Comparison of ENCODE assay signal across 12 cellular contexts in genomic region chr20:63568170-63568981, GRCh38. TPM values are rescaled to one million over a fixed set of nuclear protein-coding genes. Genes with fewer than 3 reads are reported as not detected.
DNase-seq lines count a peak whose midpoint lies in the region; ATAC-seq and TF ChIP-seq lines count a peak whose summit lies in the region.
"Had no signal": no experiment of that assay in that cellular context is flagged by ENCODE, and none has a peak within 500 bp of the region (broad histone marks: within the 10 kb centered on the region; RNA-seq: fewer than 3 reads in every experiment).

No MANE protein-coding gene starts in this region.

- H3K27me3 ChIP-seq in tibial nerve, result no peaks in the 10 kb centered on the region
- H3K27me3 ChIP-seq: hepatocyte had no signal

- 85 to 88% methylated on average over 38 to 41 of the region's 43 CpGs for WGBS in tibial nerve, 2 donors

- H3K27ac ChIP-seq in OCI-LY7 (ENCODE audit: low read depth, low read length, poor library complexity, severe bottlenecking) (no peak overlapping the region), tibial nerve (no peak overlapping the region)
- H3K27ac ChIP-seq: hepatocyte had no signal

- no peaks in the 10 kb centered on the region for H3K9me3 ChIP-seq in OCI-LY7 (ENCODE audit: low read length)
- H3K9me3 ChIP-seq in tibial nerve, result no peaks in the 10 kb centered on the region

- no peaks in the 10 kb centered on the region for H4K20me1 ChIP-seq in OCI-LY7 (ENCODE audit: insufficient read depth, low read length)

- peak overlapping the region; percentile 8 for H3K27ac Mint-ChIP-seq in memory B cell

- no peak for TF ChIP-seq EP300 in tibial nerve (IDR thresholded peaks at IDR 0.05)

- intact Hi-C loops in OCI-LY7 (cut with micrococcal nuclease; ENCODE audit: unreplicated experiment), result no loop called here

- no peak for TF ChIP-seq POLR2A in tibial nerve (IDR thresholded peaks at IDR 0.05)

- peak overlapping the region; percentile 28; the same call in 1 of the 2 replicates for H3K4me3 ChIP-seq in GM12864 (ENCODE audit: low read depth, low read length)
- H3K4me3 ChIP-seq in OCI-LY7 (ENCODE audit: low read depth, low read length, poor library complexity, severe bottlenecking), result no peak overlapping the region
- peak overlapping the region in 1 of 4 donors; percentile 18 for H3K4me3 ChIP-seq in tibial nerve
- H3K4me3 ChIP-seq: hepatocyte had no signal

- H3K4me2 ChIP-seq in OCI-LY7 (ENCODE audit: low read length), result peak overlapping the region; percentile 18
- H3K4me2 ChIP-seq: hepatocyte had no signal

- peak overlapping the region; percentile 84 for H3K4me3 Mint-ChIP-seq in memory B cell

- no peaks in the 10 kb centered on the region for H3K9me3 Mint-ChIP-seq in memory B cell

- POLR2A ChIA-PET in OCI-LY7 (lab: Charles Lee), result no interaction called here

- H3K9me2 ChIP-seq in OCI-LY7 (ENCODE audit: insufficient read depth, low read length), result no peaks in the 10 kb centered on the region

- peaks cover 19% of the 10 kb centered on the region for H3K4me1 Mint-ChIP-seq in memory B cell

- ATAC-seq in GM21360 (IDR thresholded peaks at IDR 0.05; ENCODE audit: unreplicated experiment) (peak; percentile 5), memory B cell (ENCODE audit: low read depth) (peak; percentile 19), GM19324 (IDR thresholded peaks at IDR 0.05; ENCODE audit: low FRiP score, unreplicated experiment) (no peak)

- H3K4me1 ChIP-seq in OCI-LY7 (ENCODE audit: insufficient read depth, low read length, poor library complexity, severe bottlenecking), result peaks cover 12% of the 10 kb centered on the region
- H3K4me1 ChIP-seq in tibial nerve, result peaks cover 0 to 14% (median 7%) of the 10 kb centered on the region in 4 donors

- CTCF ChIA-PET in OCI-LY7 (lab: Charles Lee; ENCODE audit: unreplicated experiment), result interaction anchor here (0.6 kb wide), 1 partner anchor 26 kb away, joined by 11 read pairs; no protein-coding TSS in a partner anchor

- no peak for DNase-seq in GM12864 (ENCODE audit: low read depth)
- no peak for DNase-seq in OCI-LY7 (ENCODE audit: low spot score)
- DNase-seq in memory B cell (ENCODE audit: low spot score in 2 of 2), result no peak
- no peak for DNase-seq in GM03348 (ENCODE audit: low spot score)
- no peak for DNase-seq in GDM1 (lab: John Stamatoyannopoulos, UW)
- DNase-seq in tibial nerve (ENCODE audit: low spot score in 2 of 2), result no peak
- DNase-seq: cortex of kidney, GOT3, Karpas-422 had no signal

- H3K36me3 Mint-ChIP-seq in memory B cell, result peaks cover 3% of the 10 kb centered on the region

- TF ChIP-seq CTCF in GM12864 (IDR thresholded peaks at IDR 0.05; ENCODE audit: low read depth, low read length, missing control alignments) (no peak), OCI-LY7 (conservative IDR thresholded peaks at IDR 0.05; ENCODE audit: low read length) (no peak), tibial nerve (IDR thresholded peaks at IDR 0.05) (no peak)

- H2AFZ ChIP-seq in OCI-LY7 (ENCODE audit: low read length), result no peak overlapping the region
- H2AFZ ChIP-seq: hepatocyte had no signal

- H3K79me2 ChIP-seq in OCI-LY7 (ENCODE audit: insufficient read depth, low read depth, low read length), result no peaks in the 10 kb centered on the region

- H3K27me3 Mint-ChIP-seq in memory B cell, result no peaks in the 10 kb centered on the region

- no TSS peak for BruUV-seq in OCI-LY7 (replicated peaks; lab: Mats Ljungman, UMichigan)

- H3K36me3 ChIP-seq in OCI-LY7 (ENCODE audit: insufficient read depth, low read length) (no peaks in the 10 kb centered on the region), tibial nerve (peaks cover 0 to 79% (median under 1%) of the 10 kb centered on the region in 3 donors)

RNA-seq across cellular contexts. Expression of gene HELZ2, which starts 5.7 kb away (rescaled TPM):
- 3.6 and 6.5 TPM in 2 replicates for total RNA-seq in OCI-LY7 (2014; rRNA removed; shearing (Covaris generic))
- total RNA-seq in OCI-LY7 (2022), result 8.3 and 8.6 TPM in 2 replicates
- 10 to 100 TPM; 16.3 to 33.7 (median 24.7) TPM for total RNA-seq in tibial nerve

RNA-seq across cellular contexts. Expression of gene FNDC11, which starts 14.4 kb away (rescaled TPM):
- total RNA-seq in OCI-LY7 (2014; rRNA removed; shearing (Covaris generic)), result 0.15 and 0.41 TPM in 2 replicates
- 2.1 and 3.0 TPM in 2 replicates for total RNA-seq in OCI-LY7 (2022)
- total RNA-seq in tibial nerve, result 1 to 10 TPM in 1 of 4 donors, under 1 TPM in 2, not detected in 1; 0.21 to 1.4 (median 0.30) TPM

RNA-seq across cellular contexts. Expression of gene SRMS, which starts 20.8 kb away (rescaled TPM):
- not detected in 2 replicates for total RNA-seq in OCI-LY7 (2014; rRNA removed; shearing (Covaris generic))
- 0.42 TPM in 1 of 2 replicates, not detected in the other for total RNA-seq in OCI-LY7 (2022)
- not detected for total RNA-seq in tibial nerve
- total RNA-seq: hepatocyte had no signal

RNA-seq across cellular contexts. Expression of gene PTK6, which starts 31.2 kb away (rescaled TPM):
- total RNA-seq in OCI-LY7 (2014; rRNA removed; shearing (Covaris generic)), result 0.05 and 0.13 TPM in 2 replicates
- 1.8 and 2.0 TPM in 2 replicates for total RNA-seq in OCI-LY7 (2022)
- under 1 TPM in 2 of 4 donors, not detected in 2; 0.21 to 0.90 TPM for total RNA-seq in tibial nerve

RNA-seq across cellular contexts. Expression of gene PPDPF, which starts 47.8 kb away (rescaled TPM):
- total RNA-seq in OCI-LY7 (2014; rRNA removed; shearing (Covaris generic)), result 16.5 and 34.9 TPM in 2 replicates
- total RNA-seq in OCI-LY7 (2022), result 117 and 126 TPM in 2 replicates
- 100 to 1,000 TPM in 3 of 4 donors, 10 to 100 TPM in 1; 59.0 to 165 (median 119) TPM for total RNA-seq in tibial nerve
